8 cellular contexts compared by ENCODE assay signal in genomic region chr10:46786518-46787320, GRCh38.
DNase-seq lines count a peak whose midpoint lies in the region; ATAC-seq and TF ChIP-seq lines count a peak whose summit lies in the region.
"Not testable (repeated sequence)": the region's sequence is repeated elsewhere in the genome, so short reads cannot be mapped to it uniquely, and the experiment has no call there.

No MANE protein-coding gene starts in this region.

- ATAC-seq in HG02588 (IDR thresholded peaks at IDR 0.05; ENCODE audit: unreplicated experiment) = peak; percentile 70
- ATAC-seq in T-cell (replicated peaks in 1 of 4) = peak; percentile 66 to 84 (median 78)
- peak; percentile 88 to 97 (median 96) for ATAC-seq in heart right ventricle
- peak; percentile 51 for ATAC-seq in thoracic aorta (ENCODE audit: insufficient number of reproducible peaks, low FRiP score, low read depth)

- H3K4me1 ChIP-seq in adrenal gland (replicated peaks in 1 of 2); heart right ventricle; osteoblast (ENCODE audit: insufficient read depth, low read length); thoracic aorta (ENCODE audit: control insufficient read depth in 1 of 2, low read depth in 2 of 2): not testable (repeated sequence)

- DNase-seq in GM04504 (ENCODE audit: low read depth) (peak; percentile 17), NCI-H1092 (lab: John Stamatoyannopoulos, UW) (peak; percentile 31), T-cell (peak in 31 of 34 experiments; percentile 6 to 67 (median 32)), adrenal gland (peak; percentile 62 to 91 (median 86)), heart right ventricle (peak; percentile 68 to 69)
- not testable (repeated sequence) for DNase-seq in osteoblast (ENCODE audit: insufficient read length, low spot score, missing footprints); thoracic aorta (ENCODE audit: low spot score)

- peak; percentile 26 to 48 for TF ChIP-seq POLR2A in adrenal gland (IDR thresholded peaks at IDR 0.05)

- not testable (repeated sequence) for H3K79me2 ChIP-seq in osteoblast (ENCODE audit: insufficient read depth, low read length)

- CTCF ChIA-PET in T-cell (lab: Charles Lee) = not testable (repeated sequence)

- H3K27ac Mint-ChIP-seq in T-cell = peak overlapping the region; percentile 78 to 92

- not testable (repeated sequence) for H3K36me3 ChIP-seq in adrenal gland (replicated peaks in 1 of 2); heart right ventricle; osteoblast (ENCODE audit: insufficient read depth, low read length); thoracic aorta

- peaks cover 4 to 10% (median 6%) of the 10 kb centered on the region in 3 donors for H3K4me1 Mint-ChIP-seq in T-cell

- H3K27ac ChIP-seq in adrenal gland = peak overlapping the region in 4 of 5 donors; percentile 38 to 83 (median 72)
- H3K27ac ChIP-seq in heart right ventricle = peak overlapping the region in 9 of 10 donors; percentile 60 to 85 (median 75)
- peak overlapping the region; percentile 65 for H3K27ac ChIP-seq in osteoblast (ENCODE audit: low read depth, low read length)
- H3K27ac ChIP-seq in thoracic aorta = peak overlapping the region; percentile 72 to 86

- H4K20me1 ChIP-seq in osteoblast (ENCODE audit: insufficient read depth, low read length) = not testable (repeated sequence)

- peak overlapping the region; percentile 78 for H3K4me2 ChIP-seq in osteoblast (ENCODE audit: insufficient read depth, low read length)

- peak overlapping the region; percentile 85 for H2AFZ ChIP-seq in osteoblast (ENCODE audit: low read length)

- H3K9me3 ChIP-seq in adrenal gland (replicated peaks in 1 of 3); heart right ventricle; osteoblast (ENCODE audit: low read depth, low read length); thoracic aorta: not testable (repeated sequence)

- 0 to 1% (median 0%) methylated on average over 12 to 44 of the region's 62 CpGs for whole genome bisulfite sequencing in adrenal gland, 4 donors
- WGBS in heart right ventricle, 2 donors = 0 to 1% methylated on average over 34 to 43 of the region's 62 CpGs

- not testable (repeated sequence) for H3K27me3 ChIP-seq in adrenal gland; heart right ventricle; osteoblast (ENCODE audit: insufficient read depth, low read length); thoracic aorta (replicated peaks; ENCODE audit: insufficient read depth)

- not testable (repeated sequence) for H3K9me3 Mint-ChIP-seq in T-cell

- not testable (repeated sequence) for H3K36me3 Mint-ChIP-seq in T-cell

- TF ChIP-seq CTCF in adrenal gland (IDR thresholded peaks at IDR 0.05); heart right ventricle (IDR thresholded peaks at IDR 0.05); osteoblast (IDR thresholded peaks at IDR 0.05; ENCODE audit: extremely low read depth, low read depth, low read length); thoracic aorta (IDR thresholded peaks at IDR 0.05): not testable (repeated sequence)

- H3K27me3 Mint-ChIP-seq in T-cell = not testable (repeated sequence)

- H3K4me3 Mint-ChIP-seq in T-cell = peak overlapping the region; percentile 78 to 90 (median 87)

- POLR2A ChIA-PET in T-cell (lab: Charles Lee) = not testable (repeated sequence)

- peak overlapping the region in 3 of 4 donors; percentile 11 to 67 (median 62) for H3K4me3 ChIP-seq in adrenal gland
- peak overlapping the region; percentile 47 to 82 (median 64) for H3K4me3 ChIP-seq in heart right ventricle
- peak overlapping the region; percentile 77 for H3K4me3 ChIP-seq in osteoblast (ENCODE audit: insufficient read depth, low read length)
- peak overlapping the region; percentile 87 for H3K4me3 ChIP-seq in thoracic aorta

- intact Hi-C loops in adrenal gland (cut with DNase I); heart right ventricle (cut with DNase I): not testable (repeated sequence)
